Comparison of ENCODE assay signal across 1 cellular context in genomic region chr15:82985688-82986441, GRCh38.
TF ChIP-seq lines count a peak whose summit lies in the region.

TSS of gene RAMAC (plus strand) at chr15:82986210. CDS start at chr15:82989019, 2,809 bp downstream.

TF ChIP-seq in HepG2, 621 proteins besides CTCF, POLR2A, EP300 and RAD21 (continued from another document and continues in another):
- no peak for TF ChIP-seq ZNF646 (CRISPR knock-in tag; IDR thresholded peaks at IDR 0.05)
- TF ChIP-seq RFXANK (CRISPR knock-in tag; IDR thresholded peaks at IDR 0.05): peak; percentile 81
- TF ChIP-seq DNMT3B (CRISPR knock-in tag; conservative IDR thresholded peaks at IDR 0.05): 0 out of 2 replicates have a peak, but pooled peaks have one; percentile 65
- TF ChIP-seq SOX6 (IDR thresholded peaks at IDR 0.05): no peak
- peak; percentile 54 for TF ChIP-seq SOX6 (CRISPR knock-in tag; IDR thresholded peaks at IDR 0.05)
- no peak for TF ChIP-seq TBL1XR1 (IDR thresholded peaks at IDR 0.05; ENCODE audit: borderline replicate concordance, low read length, partially characterized antibody)
- no peak for TF ChIP-seq MAZ (IDR thresholded peaks at IDR 0.05; ENCODE audit: borderline replicate concordance, low read depth, low read length)
- peak; percentile 41; the same call in 1 of the 2 replicates for TF ChIP-seq MAZ (CRISPR knock-in tag; IDR thresholded peaks at IDR 0.05; ENCODE audit: low read depth)
- no peak for TF ChIP-seq ISL2 (CRISPR knock-in tag; IDR thresholded peaks at IDR 0.05)
- TF ChIP-seq DR1 (CRISPR knock-in tag; IDR thresholded peaks at IDR 0.05): peak; percentile 61; the same call in 1 of the 2 replicates
- no peak for TF ChIP-seq SIX4 (CRISPR knock-in tag; IDR thresholded peaks at IDR 0.05)
- TF ChIP-seq CENPT (CRISPR knock-in tag; IDR thresholded peaks at IDR 0.05; ENCODE audit: low read depth): no peak
- TF ChIP-seq ZBTB8A (CRISPR knock-in tag; IDR thresholded peaks at IDR 0.05; ENCODE audit: borderline replicate concordance, low read depth): no peak
- peak; percentile 97 for TF ChIP-seq ZNF616 (CRISPR knock-in tag; IDR thresholded peaks at IDR 0.05; ENCODE audit: low read depth)
- TF ChIP-seq GABPB1 (CRISPR knock-in tag; IDR thresholded peaks at IDR 0.05): peak; percentile 96
- TF ChIP-seq ZNF704 (CRISPR knock-in tag; IDR thresholded peaks at IDR 0.05; ENCODE audit: borderline replicate concordance): peak; percentile 75; the same call in 1 of the 2 replicates
- peak; percentile 72 for TF ChIP-seq DBP (CRISPR knock-in tag; IDR thresholded peaks at IDR 0.05; ENCODE audit: not compliant biosample characterization)
- TF ChIP-seq RARA (CRISPR knock-in tag; IDR thresholded peaks at IDR 0.05): peak; percentile 31; the same call in 1 of the 2 replicates
- peak; percentile 80; the same call in 1 of the 2 replicates for TF ChIP-seq ZXDC (CRISPR knock-in tag; IDR thresholded peaks at IDR 0.05)
- TF ChIP-seq ZNF598 (CRISPR knock-in tag; IDR thresholded peaks at IDR 0.05; ENCODE audit: borderline replicate concordance): peak; percentile 75; the same call in 1 of the 2 replicates
- TF ChIP-seq KAT8 (CRISPR knock-in tag; IDR thresholded peaks at IDR 0.05): peak; percentile 96
- TF ChIP-seq ZNF572 (CRISPR knock-in tag; IDR thresholded peaks at IDR 0.05): no peak
- no peak for TF ChIP-seq SKI (IDR thresholded peaks at IDR 0.05; ENCODE audit: partially characterized antibody)
- peak; percentile 52; the same call in 1 of the 2 replicates for TF ChIP-seq ZNF430 (CRISPR knock-in tag; IDR thresholded peaks at IDR 0.05)
- TF ChIP-seq ZSCAN21 (CRISPR knock-in tag; IDR thresholded peaks at IDR 0.05; ENCODE audit: borderline replicate concordance): peak; percentile 79
- no peak for TF ChIP-seq CBX2 (IDR thresholded peaks at IDR 0.05; ENCODE audit: low read depth, low read length)
- TF ChIP-seq CBX2 (CRISPR knock-in tag; IDR thresholded peaks at IDR 0.05; ENCODE audit: low read depth): 0 out of 2 replicates have a peak, but pooled peaks have one; percentile 73
- TF ChIP-seq STAT5B (CRISPR knock-in tag; IDR thresholded peaks at IDR 0.05): peak; percentile 74; the same call in 1 of the 2 replicates
- TF ChIP-seq NCOA2 (CRISPR knock-in tag; IDR thresholded peaks at IDR 0.05): peak; percentile 66; the same call in 1 of the 2 replicates
- peak; percentile 32; the same call in 1 of the 2 replicates for TF ChIP-seq TERF1 (CRISPR knock-in tag; IDR thresholded peaks at IDR 0.05)
- peak; percentile 89 for TF ChIP-seq ZNF317 (CRISPR knock-in tag; IDR thresholded peaks at IDR 0.05)
- peak; percentile 85 for TF ChIP-seq ZNF781 (CRISPR knock-in tag; IDR thresholded peaks at IDR 0.05; ENCODE audit: borderline replicate concordance, not compliant biosample characterization)
- TF ChIP-seq DRAP1 (CRISPR knock-in tag; IDR thresholded peaks at IDR 0.05): peak; percentile 83
- TF ChIP-seq ATF7-NPFF (CRISPR knock-in tag; IDR thresholded peaks at IDR 0.05; ENCODE audit: low read depth): peak; percentile 76
- no peak for TF ChIP-seq CEBPZ (IDR thresholded peaks at IDR 0.05; ENCODE audit: low read length)
- TF ChIP-seq ZNF431 (CRISPR knock-in tag; IDR thresholded peaks at IDR 0.05; ENCODE audit: borderline replicate concordance, low read depth): peak; percentile 85
- TF ChIP-seq GLMP (CRISPR knock-in tag; IDR thresholded peaks at IDR 0.05; ENCODE audit: borderline replicate concordance): no peak
- TF ChIP-seq ZNF773 (CRISPR knock-in tag; IDR thresholded peaks at IDR 0.05; ENCODE audit: borderline replicate concordance): 0 out of 2 replicates have a peak, but pooled peaks have one; percentile 32
- TF ChIP-seq CC2D1A (CRISPR knock-in tag; IDR thresholded peaks at IDR 0.05): no peak
- no peak for TF ChIP-seq ZUFSP (CRISPR knock-in tag; IDR thresholded peaks at IDR 0.05; ENCODE audit: borderline replicate concordance)
- TF ChIP-seq ZNF563 (CRISPR knock-in tag; IDR thresholded peaks at IDR 0.05): peak; percentile 89; the same call in 1 of the 2 replicates
